In genomic region chr3:31659246-31659645, GRCh38 we compare ENCODE assay signal across 34 cellular contexts.
"Had no signal": no experiment of that assay in that cellular context is flagged by ENCODE, and none has a peak within 500 bp of the region (broad histone marks: within the 10 kb centered on the region; RNA-seq: fewer than 3 reads in every experiment).

No MANE protein-coding gene starts in this region.

- H3K36me3 ChIP-seq: adrenal gland, cardiac muscle cell had no signal

- FAIRE-seq: bronchial epithelial cell, TTC549 had no signal

- H3K4me3 ChIP-seq: adrenal gland, ascending aorta, cardiac muscle cell had no signal

- H3K4me1 ChIP-seq: adrenal gland, ascending aorta had no signal

- H3K27ac ChIP-seq: adrenal gland, ascending aorta, cardiac muscle cell, VCaP had no signal

- H3K27me3 ChIP-seq: adrenal gland, ascending aorta, cardiac muscle cell had no signal

- ATAC-seq: activated CD8-positive, alpha-beta T cell treated with anti-CD3 and anti-CD28 coated beads for 36 hours; activated naive CD4-positive, alpha-beta T cell treated with anti-CD3 and anti-CD28 coated beads, Interleukin-2, amount 50 U/mL, for 72 hours; activated T-cell treated with anti-CD3 and anti-CD28 coated beads, Interleukin-2, amount 50 U/mL, for 4 hours; activated T-cell treated with anti-CD3 and anti-CD28 coated beads, Interleukin-2, amount 50 U/mL, for 72 hours; activated T-helper 17 cell treated with anti-CD3 and anti-CD28 coated beads, Interleukin-2, amount 50 U/mL, for 72 hours had no signal

- DNase-seq: activated B cell treated with CpG ODN at 0.5 μM for 24 hours; activated CD4-positive, alpha-beta memory T cell treated with anti-CD3 and anti-CD28 coated beads for 36 hours; activated CD4-positive, alpha-beta T cell treated with anti-CD3 and anti-CD28 coated beads for 4 hours; activated CD4-positive, alpha-beta T cell treated with anti-CD3 and anti-CD28 coated beads, Interleukin-2, amount 10 ng/mL, durations not matched to agents 24 days and 14 days; activated CD4-positive, alpha-beta T cell treated with anti-CD3 and anti-CD28 coated beads, Interleukin-2, amount 50 U/mL, for 1 hour; activated CD4-positive, alpha-beta T cell treated with anti-CD3 and anti-CD28 coated beads, Interleukin-2, amount 50 U/mL, for 4 hours; activated CD4-positive, CD25-positive, alpha-beta regulatory T cell treated with anti-CD3 and anti-CD28 coated beads, Interleukin-2, amount 50 U/mL, for 72 hours; activated CD8-positive, alpha-beta memory T cell treated with anti-CD3 and anti-CD28 coated beads, Interleukin-2, amount 50 U/mL, for 4 hours; activated CD8-positive, alpha-beta T cell treated with anti-CD3 and anti-CD28 coated beads for 36 hours; activated effector memory CD4-positive, alpha-beta T cell treated with anti-CD3 and anti-CD28 coated beads, Interleukin-2, amount 50 U/mL, for 16 hours; activated gamma-delta T cell treated with Interleukin-2 at 50 U/mL for 16 hours; activated naive CD4-positive, alpha-beta T cell; activated naive CD4-positive, alpha-beta T cell treated with anti-CD3 and anti-CD28 coated beads for 36 hours; activated naive CD4-positive, alpha-beta T cell treated with anti-CD3 and anti-CD28 coated beads, Interleukin-2, amount 50 U/mL, for 16 hours; activated naive CD8-positive, alpha-beta T cell treated with anti-CD3 and anti-CD28 coated beads for 36 hours; activated T-cell treated with anti-CD3 and anti-CD28 coated beads for 4 hours; activated T-cell treated with anti-CD3 and anti-CD28 coated beads, Interleukin-2, amount 50 U/mL, for 1 hour; activated T-cell treated with anti-CD3 and anti-CD28 coated beads, Interleukin-2, amount 50 U/mL, for 4 hours; activated T-cell treated with anti-CD3 and anti-CD28 coated beads, Interleukin-2, amount 50 U/mL, for 72 hours; adrenal gland; amniotic stem cell; anterior cingulate cortex; caudate nucleus; cerebellar nuclear complex; T-helper 1 cell; T-helper 2 cell; T-helper 9 cell had no signal
